Comparison of ENCODE assay signal across 10 cellular contexts in the genomic region with DNA sequence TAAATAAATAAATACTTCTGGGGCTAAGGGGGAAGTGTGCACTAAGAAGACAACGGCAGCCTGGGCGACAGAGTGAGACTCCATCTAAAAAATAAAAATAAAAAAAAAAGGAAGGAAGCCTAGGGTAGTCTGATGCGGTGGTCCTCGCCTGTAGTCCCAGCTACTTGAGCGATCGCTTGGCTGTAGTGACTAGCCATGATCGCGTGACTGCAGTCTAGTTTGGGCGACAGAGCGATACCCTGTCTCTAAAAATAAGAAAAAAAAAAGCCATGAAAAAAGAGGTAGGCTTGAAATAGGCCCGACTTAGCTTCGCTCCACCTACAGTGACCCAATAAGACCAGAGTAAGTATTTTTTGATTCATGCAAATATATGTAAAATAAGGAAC. TPM values are rescaled to one million over a fixed set of nuclear protein-coding genes. Genes with fewer than 3 reads are reported as not detected.
A peak's percentile ranks its signal among the peaks of the same experiment; 100 is the strongest.
DNase-seq lines count a peak whose midpoint lies in the region; ATAC-seq and TF ChIP-seq lines count a peak whose summit lies in the region.
"Had no signal": no experiment of that assay in that cellular context is flagged by ENCODE, and none has a peak within 500 bp of the region (broad histone marks: within the 10 kb centered on the region; RNA-seq: fewer than 3 reads in every experiment).

No MANE protein-coding gene starts in this region.

- H3K27ac Mint-ChIP-seq in IgD-negative memory B cell = peak overlapping the region; percentile 83 to 94 (median 84)
- H3K27ac Mint-ChIP-seq in endodermal cell = peak overlapping the region; percentile 60

- no peak for ATAC-seq in right cardiac atrium

- H3K27me3 Mint-ChIP-seq in IgD-negative memory B cell (no peaks in the 10 kb centered on the region), endodermal cell (ENCODE audit: insufficient read depth) (no peaks in the 10 kb centered on the region)

- H3K9me3 Mint-ChIP-seq in IgD-negative memory B cell (no peaks in the 10 kb centered on the region), endodermal cell (no peaks in the 10 kb centered on the region)

- intact Hi-C loops in stomach (cut with DNase I; ENCODE audit: low total_unique reads) (no loop called here), posterior cingulate gyrus (cut with DNase I) (loop anchor here (5.0 to 10.0 kb wide), 2 partner anchors 41 to 52 kb away; partner anchors contain the start of genes DDA1, MRPL34 and USE1), right cardiac atrium (cut with DNase I) (no loop called here)

- H3K4me3 Mint-ChIP-seq in IgD-negative memory B cell = peak overlapping the region; percentile 83 to 93 (median 87)
- peak overlapping the region; percentile 93 for H3K4me3 Mint-ChIP-seq in endodermal cell

- H3K4me3 ChIP-seq in endodermal cell (ENCODE audit: low read length) = no peak overlapping the region
- H3K4me3 ChIP-seq in stomach = no peak overlapping the region
- no peak overlapping the region for H3K4me3 ChIP-seq in right cardiac atrium (ENCODE audit: low read length)

- H3K9me3 ChIP-seq in endodermal cell (ENCODE audit: control insufficient read depth, low read length) (no peaks in the 10 kb centered on the region), stomach (no peaks in the 10 kb centered on the region), right cardiac atrium (ENCODE audit: control insufficient read depth, low read length) (no peaks in the 10 kb centered on the region)

- no peak overlapping the region for H3K9ac ChIP-seq in endodermal cell (ENCODE audit: extremely low read depth, low read length, poor library complexity, severe bottlenecking)

- no peak overlapping the region for H3K27ac ChIP-seq in endodermal cell (ENCODE audit: low read depth, low read length)
- H3K27ac ChIP-seq in stomach = peak overlapping the region in 4 of 5 donors; percentile 5 to 84 (median 80)
- no peak overlapping the region for H3K27ac ChIP-seq in right cardiac atrium (ENCODE audit: low read length)

- TF ChIP-seq CTCF in endodermal cell (conservative IDR thresholded peaks at IDR 0.05) (no peak), stomach (IDR thresholded peaks at IDR 0.05) (no peak)

- H3K36me3 Mint-ChIP-seq in IgD-negative memory B cell (no peaks in the 10 kb centered on the region), endodermal cell (ENCODE audit: low read depth) (peaks cover 17% of the 10 kb centered on the region)

- H3K27me3 ChIP-seq in endodermal cell (ENCODE audit: control insufficient read depth, insufficient read depth, low read length, poor library complexity, severe bottlenecking) (no peaks in the 10 kb centered on the region), stomach (no peaks in the 10 kb centered on the region), right cardiac atrium (ENCODE audit: control insufficient read depth, insufficient read depth) (no peaks in the 10 kb centered on the region)
- H3K27me3 ChIP-seq: foreskin keratinocyte had no signal

- H3K4me1 Mint-ChIP-seq in IgD-negative memory B cell (peaks cover 7 to 18% (median 13%) of the 10 kb centered on the region in 3 donors), endodermal cell (peaks cover 7% of the 10 kb centered on the region)

- TF ChIP-seq POLR2A in stomach (IDR thresholded peaks at IDR 0.05) = no peak

- no peak for TF ChIP-seq EP300 in stomach (IDR thresholded peaks at IDR 0.05)

- peaks cover 21% of the 10 kb centered on the region for H3K36me3 ChIP-seq in endodermal cell (ENCODE audit: control insufficient read depth, insufficient read depth, low read length)
- peaks cover 9 to 30% (median 30%) of the 10 kb centered on the region in 4 donors for H3K36me3 ChIP-seq in stomach

- DNase-seq in activated T-cell treated with anti-CD3 and anti-CD28 coated beads for 48 hours (ENCODE audit: low read depth) = peak; percentile 8
- DNase-seq in activated T-cell treated with anti-CD3 and anti-CD28 coated beads, Interleukin-2, amount 50 U/mL, for 48 hours = no peak
- DNase-seq in endodermal cell = no peak
- DNase-seq in stomach = no peak
- DNase-seq in posterior cingulate gyrus = no peak
- DNase-seq in right cardiac atrium = no peak
- DNase-seq in NCI-H1417 treated with DMSO at 0.1 percent for 48 hours (lab: John Stamatoyannopoulos, UW) = no peak

- no peaks in the 10 kb centered on the region for H3K4me1 ChIP-seq in endodermal cell (ENCODE audit: control insufficient read depth, insufficient read depth, low read length)
- H3K4me1 ChIP-seq in stomach = peaks cover 6 to 20% (median 17%) of the 10 kb centered on the region in 4 donors
- H3K4me1 ChIP-seq in right cardiac atrium (ENCODE audit: control insufficient read depth, insufficient read depth, low read length) = peaks cover 4% of the 10 kb centered on the region
- H3K4me1 ChIP-seq: foreskin keratinocyte had no signal

- WGBS in endodermal cell (ENCODE audit: insufficient coverage in 1 of 2, insufficient read length in 1 of 2), 2 experiments = 92 to 98% methylated on average over 7 to 12 of the region's 12 CpGs
- 72 to 80% (median 76%) methylated on average over 12 of the region's 12 CpGs for WGBS in stomach, 5 donors
- WGBS in right cardiac atrium = 72% methylated on average over 12 of the region's 12 CpGs

RNA-seq across cellular contexts. Expression of gene BABAM1, which starts 0.7 kb away (rescaled TPM):
- polyA plus RNA-seq in IgD-negative memory B cell (115 TPM), stomach (10 to 100 TPM; 66.3 to 87.1 (median 79.9) TPM), right cardiac atrium (80.7 TPM)
- total RNA-seq in endodermal cell (100 to 1,000 TPM; 136 to 151 TPM), stomach (100 to 1,000 TPM in 2 of 5 donors, 10 to 100 TPM in 3; 26.2 to 146 (median 59.7) TPM), right cardiac atrium (10 to 100 TPM; 70.0 to 80.6 (median 75.4) TPM)
- 92.0 TPM for polyA plus RNA-seq in endodermal cell (2013, experiment 1 of 2)
- 81.9 TPM for polyA plus RNA-seq in endodermal cell (2013, experiment 2 of 2)

RNA-seq across cellular contexts. Expression of gene USHBP1, which starts 2.0 kb away (rescaled TPM):
- polyA plus RNA-seq in IgD-negative memory B cell = not detected
- total RNA-seq in endodermal cell = 1 to 10 TPM; 3.8 to 6.2 TPM
- 1.2 TPM for polyA plus RNA-seq in endodermal cell (2013, experiment 1 of 2)
- 1.2 TPM for polyA plus RNA-seq in endodermal cell (2013, experiment 2 of 2)
- total RNA-seq in stomach = 1 to 10 TPM in 3 of 5 donors, not detected in 2; 3.3 to 7.7 (median 4.5) TPM
- polyA plus RNA-seq in stomach = 1 to 10 TPM; 2.1 to 4.1 (median 3.5) TPM
- total RNA-seq in right cardiac atrium = 1 to 10 TPM; 2.7 to 5.6 (median 3.5) TPM
- polyA plus RNA-seq in right cardiac atrium = 10.1 TPM
- total RNA-seq: foreskin keratinocyte, LHCN-M2 had no signal

RNA-seq across cellular contexts. Expression of gene ANKLE1, which starts 15.1 kb away (rescaled TPM):
- polyA plus RNA-seq in IgD-negative memory B cell (6.1 TPM), stomach (under 1 TPM in 1 of 3 donors, not detected in 2; 0.63 TPM), right cardiac atrium (0.18 TPM)
- total RNA-seq in endodermal cell (1 to 10 TPM; 4.6 to 9.9 TPM), stomach (under 1 TPM in 1 of 5 donors, not detected in 4; 0.18 TPM), right cardiac atrium (under 1 TPM; 0.11 to 0.53 (median 0.21) TPM)
- 4.4 TPM for polyA plus RNA-seq in endodermal cell (2013, experiment 1 of 2)
- polyA plus RNA-seq in endodermal cell (2013, experiment 2 of 2) = 5.1 TPM

RNA-seq across cellular contexts. Expression of gene NR2F6, which starts 20.9 kb away (rescaled TPM):
- 1.3 TPM for polyA plus RNA-seq in IgD-negative memory B cell
- total RNA-seq in endodermal cell = 100 to 1,000 TPM; 103 to 107 TPM
- 59.2 TPM for polyA plus RNA-seq in endodermal cell (2013, experiment 1 of 2)
- polyA plus RNA-seq in endodermal cell (2013, experiment 2 of 2) = 54.2 TPM
- 100 to 1,000 TPM in 1 of 5 donors, 10 to 100 TPM in 4; 35.3 to 641 (median 47.3) TPM for total RNA-seq in stomach
- polyA plus RNA-seq in stomach = 10 to 100 TPM; 34.4 to 57.9 (median 45.0) TPM
- 10 to 100 TPM; 38.6 to 57.5 (median 45.7) TPM for total RNA-seq in right cardiac atrium
- 28.6 TPM for polyA plus RNA-seq in right cardiac atrium

RNA-seq across cellular contexts. Expression of gene ABHD8, which starts 36.6 kb away (rescaled TPM):
- polyA plus RNA-seq in IgD-negative memory B cell (8.5 TPM), stomach (10 to 100 TPM in 1 of 3 donors, 1 to 10 TPM in 2; 8.0 to 12.0 (median 9.8) TPM), right cardiac atrium (15.8 TPM)
- total RNA-seq in endodermal cell (10 to 100 TPM; 11.6 to 21.1 TPM), stomach (10 to 100 TPM in 3 of 5 donors, 1 to 10 TPM in 2; 4.9 to 28.1 (median 15.2) TPM), right cardiac atrium (10 to 100 TPM; 12.7 to 17.0 (median 14.3) TPM)
- 9.7 TPM for polyA plus RNA-seq in endodermal cell (2013, experiment 1 of 2)
- 10.2 TPM for polyA plus RNA-seq in endodermal cell (2013, experiment 2 of 2)

Comparison
In these comparisons a context has a peak if more than half of its experiments do, and no peak if none do; other contexts are left out.
1. H3K27ac ChIP-seq: peak in stomach (4 of 5); none in endodermal cell (single experiment) and right cardiac atrium (single experiment).